1 cellular context compared by ENCODE assay signal in genomic region chr15:67025719-67026118, GRCh38.
TF ChIP-seq lines count a peak whose summit lies in the region.

No MANE protein-coding gene starts in this region.

TF ChIP-seq in H1, 55 proteins besides CTCF, POLR2A, EP300 and RAD21 (continued from another document):
- TF ChIP-seq POU5F1 (IDR thresholded peaks at IDR 0.05; ENCODE audit: low read depth, low read length) (no peak), TEAD4 (IDR thresholded peaks at IDR 0.05; ENCODE audit: low read depth, low read length) (no peak), TAF1 (IDR thresholded peaks at IDR 0.05; ENCODE audit: low read depth, low read length) (no peak), HDAC2 (IDR thresholded peaks at IDR 0.05; ENCODE audit: borderline replicate concordance in 1 of 2, low read depth in 2 of 2, low read length in 2 of 2) (no peak), MAFK (IDR thresholded peaks at IDR 0.05; ENCODE audit: low read depth, low read length) (no peak), CTBP2 (IDR thresholded peaks at IDR 0.05; ENCODE audit: borderline replicate concordance, insufficient read depth, insufficient read length, low read length) (no peak), ZNF274 (IDR thresholded peaks at IDR 0.05; ENCODE audit: borderline replicate concordance, extremely low read depth, low read length) (no peak), EZH2 (IDR thresholded peaks at IDR 0.05; ENCODE audit: low read depth, low read length, severe bottlenecking) (no peak), SRF (IDR thresholded peaks at IDR 0.05; ENCODE audit: low read depth, low read length) (no peak)
TF ChIP-seq in H1: peak in this region for 0.
